Comparison of ENCODE assay signal across 8 cellular contexts in genomic region chr10:15859865-15860691, GRCh38. TPM values are rescaled to one million over a fixed set of nuclear protein-coding genes. Genes with fewer than 3 reads are reported as not detected.
DNase-seq lines count a peak whose midpoint lies in the region; ATAC-seq and TF ChIP-seq lines count a peak whose summit lies in the region.

TSS of gene MINDY3 (minus strand) at chr10:15860507. CDS start at chr10:15860299, 208 bp downstream.

- H3K9ac ChIP-seq in DND-41 (ENCODE audit: low read depth, low read length), result peak within 1 kb of the TSS; percentile 76

- peaks cover 3% of the 10 kb centered on the region for H3K9me3 Mint-ChIP-seq in activated T-helper 2 cell treated with anti-CD3 and anti-CD28 coated beads, Interferon-gamma antibody, Interleukin-2, Interleukin-4, amounts not matched to agents 10 μg/mL and 5 μg/mL and 100 μg/mL, durations not matched to agents 14 hours and 24 hours and 36 hours
- H3K9me3 Mint-ChIP-seq in nephron, result no peaks in the 10 kb centered on the region

- peaks cover 13% of the 10 kb centered on the region for H3K36me3 Mint-ChIP-seq in activated T-helper 2 cell treated with anti-CD3 and anti-CD28 coated beads, Interferon-gamma antibody, Interleukin-2, Interleukin-4, amounts not matched to agents 10 μg/mL and 5 μg/mL and 100 μg/mL, durations not matched to agents 14 hours and 24 hours and 36 hours (ENCODE audit: low read depth)
- H3K36me3 Mint-ChIP-seq in nephron (ENCODE audit: low read depth), result peaks cover 4% of the 10 kb centered on the region

- peaks cover 24% of the 10 kb centered on the region for H3K4me1 Mint-ChIP-seq in activated T-helper 2 cell treated with anti-CD3 and anti-CD28 coated beads, Interferon-gamma antibody, Interleukin-2, Interleukin-4, amounts not matched to agents 10 μg/mL and 5 μg/mL and 100 μg/mL, durations not matched to agents 14 hours and 24 hours and 36 hours (ENCODE audit: low read depth)
- H3K4me1 Mint-ChIP-seq in nephron, result peaks cover 40% of the 10 kb centered on the region

- TF ChIP-seq CTCF in DND-41 (IDR thresholded peaks at IDR 0.05; ENCODE audit: borderline replicate concordance, extremely low read depth, low read length, poor library complexity, severe bottlenecking) (peak; percentile 20), RWPE2 (IDR thresholded peaks at IDR 0.05; ENCODE audit: poor library complexity, severe bottlenecking) (peak; percentile 15), fibroblast of the aortic adventitia (IDR thresholded peaks at IDR 0.05; ENCODE audit: insufficient read depth, low read length) (no peak), nephron (IDR thresholded peaks at IDR 0.05; ENCODE audit: unreplicated experiment in 3 of 3) (no peak)

- H3K27ac Mint-ChIP-seq in activated T-helper 2 cell treated with anti-CD3 and anti-CD28 coated beads, Interferon-gamma antibody, Interleukin-2, Interleukin-4, amounts not matched to agents 10 μg/mL and 5 μg/mL and 100 μg/mL, durations not matched to agents 14 hours and 24 hours and 36 hours, result peak within 1 kb of the TSS; percentile 81
- peak within 1 kb of the TSS; percentile 88 to 97 (median 97) for H3K27ac Mint-ChIP-seq in nephron

- intact Hi-C loops in activated T-helper 2 cell treated with anti-CD3 and anti-CD28 coated beads, Interferon-gamma antibody, Interleukin-2, Interleukin-4, amounts not matched to agents 10 μg/mL and 5 μg/mL and 100 μg/mL, durations not matched to agents 14 hours and 24 hours and 36 hours (cut with micrococcal nuclease), result loop anchor here (1.0 to 10.0 kb wide), 4 partner anchors 18 to 957 kb away; partner anchors contain the start of genes PTER and RSU1

- H3K4me2 ChIP-seq in DND-41 (ENCODE audit: insufficient read depth, low read length), result peak within 1 kb of the TSS; percentile 92

- peaks cover 39% of the 10 kb centered on the region for H3K4me1 ChIP-seq in DND-41 (ENCODE audit: insufficient read depth, low read length)
- peaks cover 11% of the 10 kb centered on the region for H3K4me1 ChIP-seq in RWPE2 (ENCODE audit: insufficient read depth, poor library complexity, severe bottlenecking)

- H3K27ac ChIP-seq in DND-41 (ENCODE audit: low read length) (peak within 1 kb of the TSS; percentile 82), RWPE2 (ENCODE audit: poor library complexity, severe bottlenecking) (peak within 1 kb of the TSS; percentile 45)

- H3K4me3 ChIP-seq in DND-41 (ENCODE audit: low read depth in 1 of 2, low read length in 2 of 2) (peak within 1 kb of the TSS; percentile 79 to 85), RWPE2 (ENCODE audit: severe bottlenecking) (peak within 1 kb of the TSS; percentile 92), fibroblast of the aortic adventitia (ENCODE audit: low read depth, low read length) (peak within 1 kb of the TSS; percentile 95)

- H3K9me3 ChIP-seq in DND-41 (ENCODE audit: insufficient read depth, low read length, severe bottlenecking) (no peaks in the 10 kb centered on the region), RWPE2 (ENCODE audit: severe bottlenecking) (no peaks in the 10 kb centered on the region)

- peak; percentile 88 for DNase-seq in DND-41
- peak; percentile 63 for DNase-seq in KG1 (lab: John Stamatoyannopoulos, UW)
- peak; percentile 61 for DNase-seq in RWPE2 (ENCODE audit: low spot score)
- peak; percentile 69 for DNase-seq in activated T-helper 2 cell treated with anti-CD3 and anti-CD28 coated beads, Interferon-gamma antibody, Interleukin-2, Interleukin-4, amounts not matched to agents 10 μg/mL and 5 μg/mL and 100 μg/mL, durations not matched to agents 14 hours and 24 hours and 36 hours (ENCODE audit: low spot score)
- peak; percentile 84 for DNase-seq in fibroblast of the aortic adventitia (ENCODE audit: low read depth)
- DNase-seq in stimulated activated naive CD8-positive, alpha-beta T cell treated with anti-CD3 and anti-CD28 coated beads, Interleukin-15, Interleukin-2, amounts not matched to agents 100 U/mL and 50 U/mL, for 24 hours, result peak; percentile 84

- H3K36me3 ChIP-seq in DND-41 (ENCODE audit: insufficient read depth, low read length), result peaks cover 6% of the 10 kb centered on the region; the same call in 1 of the 2 replicates
- H3K36me3 ChIP-seq in RWPE2 (ENCODE audit: low read depth), result no peaks in the 10 kb centered on the region

- peak within 1 kb of the TSS; percentile 92 for H3K4me3 Mint-ChIP-seq in activated T-helper 2 cell treated with anti-CD3 and anti-CD28 coated beads, Interferon-gamma antibody, Interleukin-2, Interleukin-4, amounts not matched to agents 10 μg/mL and 5 μg/mL and 100 μg/mL, durations not matched to agents 14 hours and 24 hours and 36 hours (ENCODE audit: low read depth)
- H3K4me3 Mint-ChIP-seq in nephron, result peak within 1 kb of the TSS; percentile 98 to 99 (median 98)

- H3K27me3 ChIP-seq in DND-41 (ENCODE audit: insufficient read depth, low read length, poor library complexity), result no peaks in the 10 kb centered on the region
- H3K27me3 ChIP-seq in RWPE2 (ENCODE audit: insufficient read depth, poor library complexity, severe bottlenecking), result peaks cover 17% of the 10 kb centered on the region

- H2AFZ ChIP-seq in DND-41 (ENCODE audit: low read depth, low read length), result peak within 1 kb of the TSS; percentile 95

- H3K27me3 Mint-ChIP-seq in activated T-helper 2 cell treated with anti-CD3 and anti-CD28 coated beads, Interferon-gamma antibody, Interleukin-2, Interleukin-4, amounts not matched to agents 10 μg/mL and 5 μg/mL and 100 μg/mL, durations not matched to agents 14 hours and 24 hours and 36 hours (ENCODE audit: low read depth), result peaks cover 17% of the 10 kb centered on the region
- peaks cover 28% of the 10 kb centered on the region for H3K27me3 Mint-ChIP-seq in nephron (ENCODE audit: low read depth)

- H3K79me2 ChIP-seq in DND-41 (ENCODE audit: insufficient read depth, low read length), result peaks cover 56% of the 10 kb centered on the region

- ATAC-seq in DND-41 (ENCODE audit: insufficient read depth, low read depth) (peak; percentile 93), GM21723 (IDR thresholded peaks at IDR 0.05; ENCODE audit: unreplicated experiment) (peak; percentile 95), RWPE2 (ENCODE audit: low read depth) (peak; percentile 90)
- peak; percentile 96 for ATAC-seq in stimulated activated naive CD8-positive, alpha-beta T cell treated with anti-CD3 and anti-CD28 coated beads, Interleukin-15, Interleukin-2, amounts not matched to agents 100 U/mL and 50 U/mL, for 24 hours

- peaks cover 8% of the 10 kb centered on the region; the same call in 1 of the 2 replicates for H4K20me1 ChIP-seq in DND-41 (ENCODE audit: insufficient read depth, low read length)

RNA-seq across cellular contexts. Expression of gene MINDY3, which starts in this region (rescaled TPM):
- 19.2 and 20.9 TPM in 2 replicates for total RNA-seq in activated T-helper 2 cell treated with anti-CD3 and anti-CD28 coated beads, Interferon-gamma antibody, Interleukin-2, Interleukin-4, amounts not matched to agents 10 μg/mL and 5 μg/mL and 100 μg/mL, durations not matched to agents 14 hours and 24 hours and 36 hours
- 36.2 and 43.6 TPM in 2 replicates for total RNA-seq in fibroblast of the aortic adventitia (ENCODE audit: low replicate concordance)

Comparison
In these comparisons a context has a peak if more than half of its experiments do, and no peak if none do; other contexts are left out.
1. Peak in every context shown above with its lines: DNase-seq, ATAC-seq, H3K4me3 ChIP-seq and H3K27ac ChIP-seq.
2. CTCF ChIP-seq: peak in DND-41 (single experiment) and RWPE2 (single experiment); none in fibroblast of the aortic adventitia (single experiment) and nephron (0 of 3).